ENCODE assay signal across 1 cellular context in the genomic region with DNA sequence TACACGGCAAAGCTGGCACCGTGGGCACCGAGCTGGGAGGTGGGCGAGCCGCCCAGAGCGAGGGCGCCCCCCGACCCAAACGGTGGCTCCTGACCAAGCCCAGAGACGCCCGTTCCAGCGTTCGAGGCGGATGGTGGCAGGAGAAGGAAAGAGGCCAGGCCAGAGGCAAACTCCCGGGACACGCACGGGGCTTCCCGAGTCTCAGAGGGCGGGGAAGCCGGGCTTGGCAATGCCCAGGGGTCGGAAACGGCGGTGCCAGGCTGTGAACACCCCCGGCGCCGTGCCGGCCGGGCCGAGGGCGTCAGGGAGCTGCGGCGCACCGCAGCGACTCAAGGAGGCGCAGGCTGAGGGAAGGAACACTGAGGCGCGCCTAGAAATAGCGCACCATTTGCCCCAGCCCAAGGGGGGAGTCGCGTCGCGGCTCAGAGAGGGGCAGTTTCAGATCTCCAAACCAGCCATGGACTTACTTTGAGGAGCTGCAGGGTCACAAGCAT.
TF ChIP-seq lines count a peak whose summit lies in the region.

No MANE protein-coding gene starts in this region.

TF ChIP-seq in K562, 482 proteins besides CTCF, POLR2A, EP300 and RAD21 (continued from another document and continues in another):
- TF ChIP-seq, protein P1, sequence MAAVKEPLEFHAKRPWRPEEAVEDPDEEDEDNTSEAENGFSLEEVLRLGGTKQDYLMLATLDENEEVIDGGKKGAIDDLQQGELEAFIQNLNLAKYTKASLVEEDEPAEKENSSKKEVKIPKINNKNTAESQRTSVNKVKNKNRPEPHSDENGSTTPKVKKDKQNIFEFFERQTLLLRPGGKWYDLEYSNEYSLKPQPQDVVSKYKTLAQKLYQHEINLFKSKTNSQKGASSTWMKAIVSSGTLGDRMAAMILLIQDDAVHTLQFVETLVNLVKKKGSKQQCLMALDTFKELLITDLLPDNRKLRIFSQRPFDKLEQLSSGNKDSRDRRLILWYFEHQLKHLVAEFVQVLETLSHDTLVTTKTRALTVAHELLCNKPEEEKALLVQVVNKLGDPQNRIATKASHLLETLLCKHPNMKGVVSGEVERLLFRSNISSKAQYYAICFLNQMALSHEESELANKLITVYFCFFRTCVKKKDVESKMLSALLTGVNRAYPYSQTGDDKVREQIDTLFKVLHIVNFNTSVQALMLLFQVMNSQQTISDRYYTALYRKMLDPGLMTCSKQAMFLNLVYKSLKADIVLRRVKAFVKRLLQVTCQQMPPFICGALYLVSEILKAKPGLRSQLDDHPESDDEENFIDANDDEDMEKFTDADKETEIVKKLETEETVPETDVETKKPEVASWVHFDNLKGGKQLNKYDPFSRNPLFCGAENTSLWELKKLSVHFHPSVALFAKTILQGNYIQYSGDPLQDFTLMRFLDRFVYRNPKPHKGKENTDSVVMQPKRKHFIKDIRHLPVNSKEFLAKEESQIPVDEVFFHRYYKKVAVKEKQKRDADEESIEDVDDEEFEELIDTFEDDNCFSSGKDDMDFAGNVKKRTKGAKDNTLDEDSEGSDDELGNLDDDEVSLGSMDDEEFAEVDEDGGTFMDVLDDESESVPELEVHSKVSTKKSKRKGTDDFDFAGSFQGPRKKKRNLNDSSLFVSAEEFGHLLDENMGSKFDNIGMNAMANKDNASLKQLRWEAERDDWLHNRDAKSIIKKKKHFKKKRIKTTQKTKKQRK (IDR thresholded peaks at IDR 0.05; ENCODE audit: borderline replicate concordance, low read depth, low read length), result no peak
- TF ChIP-seq, protein P2, sequence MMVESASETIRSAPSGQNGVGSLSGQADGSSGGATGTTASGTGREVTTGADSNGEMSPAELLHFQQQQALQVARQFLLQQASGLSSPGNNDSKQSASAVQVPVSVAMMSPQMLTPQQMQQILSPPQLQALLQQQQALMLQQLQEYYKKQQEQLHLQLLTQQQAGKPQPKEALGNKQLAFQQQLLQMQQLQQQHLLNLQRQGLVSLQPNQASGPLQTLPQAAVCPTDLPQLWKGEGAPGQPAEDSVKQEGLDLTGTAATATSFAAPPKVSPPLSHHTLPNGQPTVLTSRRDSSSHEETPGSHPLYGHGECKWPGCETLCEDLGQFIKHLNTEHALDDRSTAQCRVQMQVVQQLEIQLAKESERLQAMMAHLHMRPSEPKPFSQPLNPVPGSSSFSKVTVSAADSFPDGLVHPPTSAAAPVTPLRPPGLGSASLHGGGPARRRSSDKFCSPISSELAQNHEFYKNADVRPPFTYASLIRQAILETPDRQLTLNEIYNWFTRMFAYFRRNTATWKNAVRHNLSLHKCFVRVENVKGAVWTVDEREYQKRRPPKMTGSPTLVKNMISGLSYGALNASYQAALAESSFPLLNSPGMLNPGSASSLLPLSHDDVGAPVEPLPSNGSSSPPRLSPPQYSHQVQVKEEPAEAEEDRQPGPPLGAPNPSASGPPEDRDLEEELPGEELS (CRISPR knock-in tag; IDR thresholded peaks at IDR 0.05; ENCODE audit: borderline replicate concordance), result no peak
- TF ChIP-seq, protein P3, sequence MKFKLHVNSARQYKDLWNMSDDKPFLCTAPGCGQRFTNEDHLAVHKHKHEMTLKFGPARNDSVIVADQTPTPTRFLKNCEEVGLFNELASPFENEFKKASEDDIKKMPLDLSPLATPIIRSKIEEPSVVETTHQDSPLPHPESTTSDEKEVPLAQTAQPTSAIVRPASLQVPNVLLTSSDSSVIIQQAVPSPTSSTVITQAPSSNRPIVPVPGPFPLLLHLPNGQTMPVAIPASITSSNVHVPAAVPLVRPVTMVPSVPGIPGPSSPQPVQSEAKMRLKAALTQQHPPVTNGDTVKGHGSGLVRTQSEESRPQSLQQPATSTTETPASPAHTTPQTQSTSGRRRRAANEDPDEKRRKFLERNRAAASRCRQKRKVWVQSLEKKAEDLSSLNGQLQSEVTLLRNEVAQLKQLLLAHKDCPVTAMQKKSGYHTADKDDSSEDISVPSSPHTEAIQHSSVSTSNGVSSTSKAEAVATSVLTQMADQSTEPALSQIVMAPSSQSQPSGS (CRISPR knock-in tag; IDR thresholded peaks at IDR 0.05), result no peak
- TF ChIP-seq RBM15 (IDR thresholded peaks at IDR 0.05; ENCODE audit: insufficient read depth, low read length), result no peak
- no peak for TF ChIP-seq SMARCA5 (IDR thresholded peaks at IDR 0.05)
- no peak for TF ChIP-seq ZNF77 (CRISPR knock-in tag; IDR thresholded peaks at IDR 0.05)
- no peak for TF ChIP-seq KLF1 (tag; IDR thresholded peaks at IDR 0.05)
- no peak for TF ChIP-seq LARP7 (IDR thresholded peaks at IDR 0.05)
- TF ChIP-seq, protein P4, sequence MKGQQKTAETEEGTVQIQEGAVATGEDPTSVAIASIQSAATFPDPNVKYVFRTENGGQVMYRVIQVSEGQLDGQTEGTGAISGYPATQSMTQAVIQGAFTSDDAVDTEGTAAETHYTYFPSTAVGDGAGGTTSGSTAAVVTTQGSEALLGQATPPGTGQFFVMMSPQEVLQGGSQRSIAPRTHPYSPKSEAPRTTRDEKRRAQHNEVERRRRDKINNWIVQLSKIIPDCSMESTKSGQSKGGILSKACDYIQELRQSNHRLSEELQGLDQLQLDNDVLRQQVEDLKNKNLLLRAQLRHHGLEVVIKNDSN (CRISPR knock-in tag; IDR thresholded peaks at IDR 0.05), result no peak
- no peak for TF ChIP-seq FOXK2 (conservative IDR thresholded peaks at IDR 0.05 in 1 of 2, IDR thresholded peaks at IDR 0.05 in 1 of 2; ENCODE audit: low read depth in 2 of 2)
- TF ChIP-seq, protein P5, sequence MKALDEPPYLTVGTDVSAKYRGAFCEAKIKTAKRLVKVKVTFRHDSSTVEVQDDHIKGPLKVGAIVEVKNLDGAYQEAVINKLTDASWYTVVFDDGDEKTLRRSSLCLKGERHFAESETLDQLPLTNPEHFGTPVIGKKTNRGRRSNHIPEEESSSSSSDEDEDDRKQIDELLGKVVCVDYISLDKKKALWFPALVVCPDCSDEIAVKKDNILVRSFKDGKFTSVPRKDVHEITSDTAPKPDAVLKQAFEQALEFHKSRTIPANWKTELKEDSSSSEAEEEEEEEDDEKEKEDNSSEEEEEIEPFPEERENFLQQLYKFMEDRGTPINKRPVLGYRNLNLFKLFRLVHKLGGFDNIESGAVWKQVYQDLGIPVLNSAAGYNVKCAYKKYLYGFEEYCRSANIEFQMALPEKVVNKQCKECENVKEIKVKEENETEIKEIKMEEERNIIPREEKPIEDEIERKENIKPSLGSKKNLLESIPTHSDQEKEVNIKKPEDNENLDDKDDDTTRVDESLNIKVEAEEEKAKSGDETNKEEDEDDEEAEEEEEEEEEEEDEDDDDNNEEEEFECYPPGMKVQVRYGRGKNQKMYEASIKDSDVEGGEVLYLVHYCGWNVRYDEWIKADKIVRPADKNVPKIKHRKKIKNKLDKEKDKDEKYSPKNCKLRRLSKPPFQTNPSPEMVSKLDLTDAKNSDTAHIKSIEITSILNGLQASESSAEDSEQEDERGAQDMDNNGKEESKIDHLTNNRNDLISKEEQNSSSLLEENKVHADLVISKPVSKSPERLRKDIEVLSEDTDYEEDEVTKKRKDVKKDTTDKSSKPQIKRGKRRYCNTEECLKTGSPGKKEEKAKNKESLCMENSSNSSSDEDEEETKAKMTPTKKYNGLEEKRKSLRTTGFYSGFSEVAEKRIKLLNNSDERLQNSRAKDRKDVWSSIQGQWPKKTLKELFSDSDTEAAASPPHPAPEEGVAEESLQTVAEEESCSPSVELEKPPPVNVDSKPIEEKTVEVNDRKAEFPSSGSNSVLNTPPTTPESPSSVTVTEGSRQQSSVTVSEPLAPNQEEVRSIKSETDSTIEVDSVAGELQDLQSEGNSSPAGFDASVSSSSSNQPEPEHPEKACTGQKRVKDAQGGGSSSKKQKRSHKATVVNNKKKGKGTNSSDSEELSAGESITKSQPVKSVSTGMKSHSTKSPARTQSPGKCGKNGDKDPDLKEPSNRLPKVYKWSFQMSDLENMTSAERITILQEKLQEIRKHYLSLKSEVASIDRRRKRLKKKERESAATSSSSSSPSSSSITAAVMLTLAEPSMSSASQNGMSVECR (CRISPR knock-in tag; IDR thresholded peaks at IDR 0.05), result peak; percentile 23; the same call in 1 of the 2 replicates
- TF ChIP-seq, protein P6, sequence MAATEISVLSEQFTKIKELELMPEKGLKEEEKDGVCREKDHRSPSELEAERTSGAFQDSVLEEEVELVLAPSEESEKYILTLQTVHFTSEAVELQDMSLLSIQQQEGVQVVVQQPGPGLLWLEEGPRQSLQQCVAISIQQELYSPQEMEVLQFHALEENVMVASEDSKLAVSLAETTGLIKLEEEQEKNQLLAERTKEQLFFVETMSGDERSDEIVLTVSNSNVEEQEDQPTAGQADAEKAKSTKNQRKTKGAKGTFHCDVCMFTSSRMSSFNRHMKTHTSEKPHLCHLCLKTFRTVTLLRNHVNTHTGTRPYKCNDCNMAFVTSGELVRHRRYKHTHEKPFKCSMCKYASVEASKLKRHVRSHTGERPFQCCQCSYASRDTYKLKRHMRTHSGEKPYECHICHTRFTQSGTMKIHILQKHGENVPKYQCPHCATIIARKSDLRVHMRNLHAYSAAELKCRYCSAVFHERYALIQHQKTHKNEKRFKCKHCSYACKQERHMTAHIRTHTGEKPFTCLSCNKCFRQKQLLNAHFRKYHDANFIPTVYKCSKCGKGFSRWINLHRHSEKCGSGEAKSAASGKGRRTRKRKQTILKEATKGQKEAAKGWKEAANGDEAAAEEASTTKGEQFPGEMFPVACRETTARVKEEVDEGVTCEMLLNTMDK (IDR thresholded peaks at IDR 0.05; ENCODE audit: borderline replicate concordance, insufficient read depth, low read depth, low read length, poor library complexity, severe bottlenecking), result peak; percentile 79
- TF ChIP-seq KDM5B (IDR thresholded peaks at IDR 0.05; ENCODE audit: insufficient replicate concordance, low read depth, low read length), result no peak
- TF ChIP-seq ZNF24 (IDR thresholded peaks at IDR 0.05), result peak; percentile 45; the same call in 1 of the 2 replicates
- TF ChIP-seq ZSCAN29 (IDR thresholded peaks at IDR 0.05), result no peak
- no peak for TF ChIP-seq ZNF197 (CRISPR knock-in tag; IDR thresholded peaks at IDR 0.05; ENCODE audit: low read depth)
- no peak for TF ChIP-seq ARNT (IDR thresholded peaks at IDR 0.05)
- TF ChIP-seq TAF7 (tag; IDR thresholded peaks at IDR 0.05), result peak; percentile 44; the same call in 1 of the 2 replicates
- TF ChIP-seq STAT5A (IDR thresholded peaks at IDR 0.05; ENCODE audit: borderline replicate concordance, low read length), result no peak
- TF ChIP-seq, protein P7, sequence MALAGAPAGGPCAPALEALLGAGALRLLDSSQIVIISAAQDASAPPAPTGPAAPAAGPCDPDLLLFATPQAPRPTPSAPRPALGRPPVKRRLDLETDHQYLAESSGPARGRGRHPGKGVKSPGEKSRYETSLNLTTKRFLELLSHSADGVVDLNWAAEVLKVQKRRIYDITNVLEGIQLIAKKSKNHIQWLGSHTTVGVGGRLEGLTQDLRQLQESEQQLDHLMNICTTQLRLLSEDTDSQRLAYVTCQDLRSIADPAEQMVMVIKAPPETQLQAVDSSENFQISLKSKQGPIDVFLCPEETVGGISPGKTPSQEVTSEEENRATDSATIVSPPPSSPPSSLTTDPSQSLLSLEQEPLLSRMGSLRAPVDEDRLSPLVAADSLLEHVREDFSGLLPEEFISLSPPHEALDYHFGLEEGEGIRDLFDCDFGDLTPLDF (CRISPR knock-in tag; IDR thresholded peaks at IDR 0.05), result 0 out of 2 replicates have a peak, but pooled peaks have one; percentile 42
- no peak for TF ChIP-seq CHD4 (IDR thresholded peaks at IDR 0.05; ENCODE audit: insufficient read depth, insufficient replicate concordance, low read depth, low read length, poor library complexity, severe bottlenecking)
- no peak for TF ChIP-seq NONO (IDR thresholded peaks at IDR 0.05; ENCODE audit: low read depth in 2 of 2, low read length in 1 of 2)
- no peak for TF ChIP-seq NCOA4 (IDR thresholded peaks at IDR 0.05; ENCODE audit: partially characterized antibody)
- TF ChIP-seq TOE1 (IDR thresholded peaks at IDR 0.05; ENCODE audit: borderline replicate concordance), result no peak
- TF ChIP-seq TOE1 (CRISPR knock-in tag; IDR thresholded peaks at IDR 0.05; ENCODE audit: borderline replicate concordance, low read depth), result no peak
- TF ChIP-seq ILK (tag; IDR thresholded peaks at IDR 0.05; ENCODE audit: borderline replicate concordance, low read depth), result no peak
- TF ChIP-seq, protein P8, sequence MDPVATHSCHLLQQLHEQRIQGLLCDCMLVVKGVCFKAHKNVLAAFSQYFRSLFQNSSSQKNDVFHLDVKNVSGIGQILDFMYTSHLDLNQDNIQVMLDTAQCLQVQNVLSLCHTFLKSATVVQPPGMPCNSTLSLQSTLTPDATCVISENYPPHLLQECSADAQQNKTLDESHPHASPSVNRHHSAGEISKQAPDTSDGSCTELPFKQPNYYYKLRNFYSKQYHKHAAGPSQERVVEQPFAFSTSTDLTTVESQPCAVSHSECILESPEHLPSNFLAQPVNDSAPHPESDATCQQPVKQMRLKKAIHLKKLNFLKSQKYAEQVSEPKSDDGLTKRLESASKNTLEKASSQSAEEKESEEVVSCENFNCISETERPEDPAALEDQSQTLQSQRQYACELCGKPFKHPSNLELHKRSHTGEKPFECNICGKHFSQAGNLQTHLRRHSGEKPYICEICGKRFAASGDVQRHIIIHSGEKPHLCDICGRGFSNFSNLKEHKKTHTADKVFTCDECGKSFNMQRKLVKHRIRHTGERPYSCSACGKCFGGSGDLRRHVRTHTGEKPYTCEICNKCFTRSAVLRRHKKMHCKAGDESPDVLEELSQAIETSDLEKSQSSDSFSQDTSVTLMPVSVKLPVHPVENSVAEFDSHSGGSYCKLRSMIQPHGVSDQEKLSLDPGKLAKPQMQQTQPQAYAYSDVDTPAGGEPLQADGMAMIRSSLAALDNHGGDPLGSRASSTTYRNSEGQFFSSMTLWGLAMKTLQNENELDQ (CRISPR knock-in tag; IDR thresholded peaks at IDR 0.05; ENCODE audit: borderline replicate concordance), result no peak; the same call in 1 of the 2 replicates
- TF ChIP-seq, protein P9, sequence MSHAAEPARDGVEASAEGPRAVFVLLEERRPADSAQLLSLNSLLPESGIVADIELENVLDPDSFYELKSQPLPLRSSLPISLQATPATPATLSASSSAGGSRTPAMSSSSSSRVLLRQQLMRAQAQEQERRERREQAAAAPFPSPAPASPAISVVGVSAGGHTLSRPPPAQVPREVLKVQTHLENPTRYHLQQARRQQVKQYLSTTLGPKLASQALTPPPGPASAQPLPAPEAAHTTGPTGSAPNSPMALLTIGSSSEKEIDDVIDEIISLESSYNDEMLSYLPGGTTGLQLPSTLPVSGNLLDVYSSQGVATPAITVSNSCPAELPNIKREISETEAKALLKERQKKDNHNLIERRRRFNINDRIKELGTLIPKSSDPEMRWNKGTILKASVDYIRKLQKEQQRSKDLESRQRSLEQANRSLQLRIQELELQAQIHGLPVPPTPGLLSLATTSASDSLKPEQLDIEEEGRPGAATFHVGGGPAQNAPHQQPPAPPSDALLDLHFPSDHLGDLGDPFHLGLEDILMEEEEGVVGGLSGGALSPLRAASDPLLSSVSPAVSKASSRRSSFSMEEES (CRISPR knock-in tag; IDR thresholded peaks at IDR 0.05), result no peak
- TF ChIP-seq ZNF3 (CRISPR knock-in tag; IDR thresholded peaks at IDR 0.05), result no peak
- 0 out of 2 replicates have a peak, but pooled peaks have one; percentile 54 for TF ChIP-seq BCOR (IDR thresholded peaks at IDR 0.05)
- TF ChIP-seq CSDE1 (IDR thresholded peaks at IDR 0.05), result no peak
- no peak for TF ChIP-seq DMBX1 (CRISPR knock-in tag; IDR thresholded peaks at IDR 0.05; ENCODE audit: borderline replicate concordance)
- TF ChIP-seq ELF4 (CRISPR knock-in tag; IDR thresholded peaks at IDR 0.05), result no peak
